8 cellular contexts compared by ENCODE assay signal in the genomic region with DNA sequence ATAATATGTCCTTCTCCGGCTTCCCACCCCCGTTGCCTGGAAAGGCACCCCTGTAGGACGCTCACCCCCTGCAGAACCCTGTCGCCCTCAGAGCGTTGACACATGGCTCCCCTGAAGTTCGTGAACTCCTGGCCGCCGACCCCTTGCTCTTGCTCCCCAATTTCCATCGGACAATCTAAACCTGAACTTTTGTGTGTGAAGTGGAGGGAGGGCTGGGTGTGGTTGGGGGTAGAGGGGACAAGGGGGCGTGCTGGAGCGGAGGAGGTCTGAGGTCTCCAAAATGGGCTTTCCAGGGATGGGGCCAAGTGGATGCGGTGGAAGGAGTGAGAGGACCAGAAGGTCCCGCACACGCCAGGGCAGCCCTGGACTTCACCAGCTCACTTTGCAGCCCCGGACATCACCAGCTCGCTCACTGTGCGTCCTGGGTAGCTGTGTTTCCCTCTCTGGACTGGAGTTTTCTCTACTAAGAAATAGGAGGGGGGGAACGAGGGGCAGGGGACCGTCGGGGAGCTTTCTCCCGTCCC. TPM values are rescaled to one million over a fixed set of nuclear protein-coding genes. Genes with fewer than 3 reads are reported as not detected.
A peak's percentile ranks its signal among the peaks of the same experiment; 100 is the strongest.
DNase-seq lines count a peak whose midpoint lies in the region; ATAC-seq and TF ChIP-seq lines count a peak whose summit lies in the region.

No MANE protein-coding gene starts in this region.

- H3K4me3 ChIP-seq in mesodermal cell (ENCODE audit: extremely low read depth, insufficient read depth, low read length, poor library complexity, severe bottlenecking) (peak overlapping the region; percentile 47), upper lobe of right lung (peak overlapping the region; percentile 53)

- peaks cover 5% of the 10 kb centered on the region for H3K27me3 Mint-ChIP-seq in activated naive CD4-positive, alpha-beta T cell treated with anti-CD3 and anti-CD28 coated beads, Interleukin-2, amount 50 U/mL, for 24 hours
- H3K27me3 Mint-ChIP-seq in chondrocyte (ENCODE audit: low read depth), result no peaks in the 10 kb centered on the region

- no peak for TF ChIP-seq CTCF in chondrocyte (IDR thresholded peaks at IDR 0.05)
- TF ChIP-seq CTCF in upper lobe of right lung (IDR thresholded peaks at IDR 0.05), result no peak

- no peaks in the 10 kb centered on the region for H3K36me3 Mint-ChIP-seq in activated naive CD4-positive, alpha-beta T cell treated with anti-CD3 and anti-CD28 coated beads, Interleukin-2, amount 50 U/mL, for 24 hours
- peaks cover 10% of the 10 kb centered on the region for H3K36me3 Mint-ChIP-seq in chondrocyte (ENCODE audit: low read depth)

- H3K4me1 Mint-ChIP-seq in activated naive CD4-positive, alpha-beta T cell treated with anti-CD3 and anti-CD28 coated beads, Interleukin-2, amount 50 U/mL, for 24 hours, result no peaks in the 10 kb centered on the region
- H3K4me1 Mint-ChIP-seq in chondrocyte (ENCODE audit: low read depth), result peaks cover 83% of the 10 kb centered on the region

- peaks cover 58% of the 10 kb centered on the region for H3K4me1 ChIP-seq in mesodermal cell (ENCODE audit: control insufficient read depth, insufficient read depth, low read length, poor library complexity, severe bottlenecking)
- H3K4me1 ChIP-seq in upper lobe of right lung, result peaks cover 34% of the 10 kb centered on the region

- DNase-seq in activated naive CD4-positive, alpha-beta T cell (lab: John Stamatoyannopoulos, UW), result no peak
- no peak for DNase-seq in chondrocyte (ENCODE audit: low spot score)
- no peak for DNase-seq in upper lobe of right lung
- no peak for DNase-seq in stimulated activated CD4-positive, alpha-beta T cell treated with anti-CD3 and anti-CD28 coated beads, Interleukin-1b, Interleukin-23, amount 100 ng/mL, for 48 hours
- DNase-seq in kidney tubule cell (ENCODE audit: low spot score), result no peak
- no peak for DNase-seq in NAMALWA (ENCODE audit: low spot score)

- no peak overlapping the region for H3K27ac Mint-ChIP-seq in activated naive CD4-positive, alpha-beta T cell treated with anti-CD3 and anti-CD28 coated beads, Interleukin-2, amount 50 U/mL, for 24 hours
- peak overlapping the region; percentile 97 for H3K27ac Mint-ChIP-seq in chondrocyte (ENCODE audit: unreplicated experiment)

- H3K4me3 Mint-ChIP-seq in activated naive CD4-positive, alpha-beta T cell treated with anti-CD3 and anti-CD28 coated beads, Interleukin-2, amount 50 U/mL, for 24 hours, result peak overlapping the region; percentile 90
- H3K4me3 Mint-ChIP-seq in chondrocyte (ENCODE audit: unreplicated experiment), result peak overlapping the region; percentile 78

- peaks cover 40% of the 10 kb centered on the region for H3K36me3 ChIP-seq in mesodermal cell (ENCODE audit: control insufficient read depth, insufficient read depth, low read length)
- H3K36me3 ChIP-seq in upper lobe of right lung, result no peaks in the 10 kb centered on the region

- peaks cover 11% of the 10 kb centered on the region for H3K27me3 ChIP-seq in upper lobe of right lung

- ATAC-seq in upper lobe of right lung, result no peak

- no peaks in the 10 kb centered on the region for H3K9me3 ChIP-seq in mesodermal cell (ENCODE audit: control insufficient read depth, low read length)
- no peaks in the 10 kb centered on the region for H3K9me3 ChIP-seq in upper lobe of right lung

- no peaks in the 10 kb centered on the region for H3K9me3 Mint-ChIP-seq in activated naive CD4-positive, alpha-beta T cell treated with anti-CD3 and anti-CD28 coated beads, Interleukin-2, amount 50 U/mL, for 24 hours
- H3K9me3 Mint-ChIP-seq in chondrocyte (ENCODE audit: low read depth), result no peaks in the 10 kb centered on the region

- intact Hi-C loops in upper lobe of right lung (cut with DNase I), result no loop called here

- peak overlapping the region; percentile 95 for H3K27ac ChIP-seq in mesodermal cell (ENCODE audit: low read depth, low read length, severe bottlenecking)
- H3K27ac ChIP-seq in upper lobe of right lung, result no peak overlapping the region

- 48 to 69% methylated on average over 5 to 12 of the region's 21 CpGs for WGBS in mesodermal cell (ENCODE audit: insufficient coverage in 2 of 2), 2 experiments

RNA-seq across cellular contexts. Expression of gene CREB3L1, which starts 18.6 kb away (rescaled TPM):
- 83.1 to 192 TPM (median 190 TPM) in 3 replicates for total RNA-seq in chondrocyte
- 65.3 TPM for polyA plus RNA-seq in mesodermal cell (2013, experiment 1 of 2)
- polyA plus RNA-seq in mesodermal cell (2013, experiment 2 of 2), result 63.9 TPM
- total RNA-seq in upper lobe of right lung, result 47.4 TPM

RNA-seq across cellular contexts. Expression of gene DGKZ, which starts 51.2 kb away (rescaled TPM):
- total RNA-seq in chondrocyte, result 41.9 to 47.4 TPM (median 46.8 TPM) in 3 replicates
- 58.8 TPM for polyA plus RNA-seq in mesodermal cell (2013, experiment 1 of 2)
- 45.7 TPM for polyA plus RNA-seq in mesodermal cell (2013, experiment 2 of 2)
- total RNA-seq in upper lobe of right lung, result 50.4 TPM
